ENCODE assay signal across 12 cellular contexts in the genomic region with DNA sequence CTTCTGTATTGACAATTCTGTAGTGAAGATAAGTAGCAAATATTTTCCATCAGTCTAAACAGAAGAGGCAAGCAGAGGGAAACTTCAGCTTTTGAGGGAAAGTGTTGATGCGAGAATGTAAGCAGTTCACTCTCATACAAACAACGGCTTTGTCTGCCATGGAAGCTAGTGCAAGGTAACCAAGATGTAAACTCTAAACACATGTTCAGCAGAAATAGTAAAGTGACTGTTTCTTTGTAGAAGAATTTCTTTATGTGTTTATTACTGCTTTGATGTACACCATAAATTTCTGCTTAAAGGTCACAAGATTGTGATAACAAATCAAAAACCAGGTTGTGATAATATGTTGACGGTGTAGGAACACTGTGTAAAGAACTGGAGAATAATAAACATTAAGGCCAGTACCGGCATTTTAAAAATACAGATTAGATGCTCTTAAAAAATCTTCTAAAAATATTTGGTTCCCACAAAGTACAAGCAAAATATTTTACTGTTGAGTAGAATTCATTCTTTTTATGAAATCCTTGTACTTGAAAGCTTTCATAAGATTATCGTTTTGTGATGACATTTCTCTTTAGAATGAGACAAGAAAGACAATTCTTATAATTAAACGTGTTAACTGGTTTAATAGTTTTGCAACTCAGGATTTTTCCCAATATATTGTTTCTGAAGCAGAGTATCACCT. TPM values are rescaled to one million over a fixed set of nuclear protein-coding genes. Genes with fewer than 3 reads are reported as not detected.
A peak's percentile ranks its signal among the peaks of the same experiment; 100 is the strongest.
DNase-seq lines count a peak whose midpoint lies in the region; ATAC-seq and TF ChIP-seq lines count a peak whose summit lies in the region.
"Had no signal": no experiment of that assay in that cellular context is flagged by ENCODE, and none has a peak within 500 bp of the region (broad histone marks: within the 10 kb centered on the region; RNA-seq: fewer than 3 reads in every experiment).

No MANE protein-coding gene starts in this region.

- H2AK9ac ChIP-seq in IMR-90 (replicated peaks; ENCODE audit: low read depth, low read length, poor library complexity) = no peak overlapping the region

- H3K14ac ChIP-seq in IMR-90 (replicated peaks; ENCODE audit: low read depth, low read length) = peak overlapping the region; percentile 71; the same call in 1 of the 2 replicates

- H3K4me1 ChIP-seq in IMR-90 (ENCODE audit: control insufficient read depth, insufficient read depth, low read length) (peaks cover 7% of the 10 kb centered on the region), mammary epithelial cell (ENCODE audit: insufficient read depth, low read length) (peaks cover 19% of the 10 kb centered on the region), tibial artery (peaks cover 0 to 48% (median 19%) of the 10 kb centered on the region in 4 donors)

- TF ChIP-seq CTCF in IMR-90 (conservative IDR thresholded peaks at IDR 0.05; ENCODE audit: low read depth, low read length) (no peak), mammary epithelial cell (conservative IDR thresholded peaks at IDR 0.05 in 1 of 2, IDR thresholded peaks at IDR 0.05 in 1 of 2; ENCODE audit: extremely low read depth in 1 of 2, insufficient read depth in 1 of 2, low read depth in 1 of 2, low read length in 2 of 2) (no peak), mesothelial cell of epicardium (IDR thresholded peaks at IDR 0.05; ENCODE audit: unreplicated experiment) (no peak), tibial artery (IDR thresholded peaks at IDR 0.05) (no peak), GM10266 (IDR thresholded peaks at IDR 0.05; ENCODE audit: control insufficient read depth, insufficient read depth, low read depth, missing control alignments) (no peak)

- POLR2A ChIA-PET in IMR-90 (lab: Charles Lee; ENCODE audit: unreplicated experiment) = no interaction called here

- H3K4ac ChIP-seq in IMR-90 (ENCODE audit: low read depth, low read length) = peak overlapping the region; percentile 83; the same call in 1 of the 2 replicates

- peaks cover 0 to 25% of the 10 kb centered on the region in 2 experiments; a peak in 2 of 4 replicates for H3K79me1 ChIP-seq in IMR-90 (ENCODE audit: low read depth in 1 of 2, low read length in 2 of 2)

- H4K91ac ChIP-seq in IMR-90 (ENCODE audit: insufficient read depth, low read depth, low read length) = peak overlapping the region; percentile 29; the same call in 1 of the 2 replicates

- intact Hi-C loops in IMR-90 (cut with micrococcal nuclease) = no loop called here
- intact Hi-C loops in mammary epithelial cell (cut with micrococcal nuclease) = no loop called here
- intact Hi-C loops in tibial artery (cut with DNase I; ENCODE audit: low total_unique reads) = no loop called here

- H2BK5ac ChIP-seq in IMR-90 (ENCODE audit: low read depth, low read length, poor library complexity, severe bottlenecking) = peak overlapping the region; percentile 90

- H3K27me3 ChIP-seq in IMR-90 (ENCODE audit: control insufficient read depth, insufficient read depth, low read length) (no peaks in the 10 kb centered on the region), mammary epithelial cell (ENCODE audit: insufficient read depth, low read length) (no peaks in the 10 kb centered on the region), tibial artery (no peaks in the 10 kb centered on the region)

- no peaks in the 10 kb centered on the region for H3K27me3 Mint-ChIP-seq in mesothelial cell of epicardium (ENCODE audit: low read depth)
- H3K27me3 Mint-ChIP-seq: activated T-cell treated with anti-CD3 and anti-CD28 coated beads, Interleukin-2, amount 50 U/mL, for 24 hours had no signal

- no peak overlapping the region for H3K56ac ChIP-seq in IMR-90 (ENCODE audit: extremely low read depth, insufficient read depth, low read length)

- peak overlapping the region in 1 of 2 experiments; percentile 73; a peak in 2 of 4 replicates for H4K8ac ChIP-seq in IMR-90 (ENCODE audit: low read depth in 2 of 2, low read length in 2 of 2)

- TF ChIP-seq POLR2A in IMR-90 (IDR thresholded peaks at IDR 0.05; ENCODE audit: low read depth, low read length) = no peak

- H3K9ac ChIP-seq in IMR-90 (ENCODE audit: low read depth, low read length) = no peak overlapping the region; the same call in 1 of the 2 replicates
- H3K9ac ChIP-seq in mammary epithelial cell (ENCODE audit: insufficient read depth, low read length) = no peak overlapping the region

- H3K4me3 ChIP-seq in IMR-90 (ENCODE audit: insufficient read depth, low read depth, low read length) (no peak overlapping the region), mammary epithelial cell (replicated peaks in 1 of 3; ENCODE audit: insufficient read depth in 1 of 3, low read depth in 2 of 3, low read length in 3 of 3) (peak overlapping the region in 1 of 3 experiments; percentile 17), tibial artery (no peak overlapping the region)

- peak overlapping the region; percentile 76; the same call in 1 of the 2 replicates for H3K23ac ChIP-seq in IMR-90 (ENCODE audit: low read depth, low read length)

- in situ Hi-C loops in IMR-90 (cut with MboI; ENCODE audit: low sequenced_read_pairs) (no loop called here), mammary epithelial cell (cut with MboI; ENCODE audit: low sequenced_read_pairs in 2 of 2) (no loop called here)

- H3K27ac ChIP-seq in IMR-90 (ENCODE audit: insufficient read depth, low read length) (peak overlapping the region; percentile 61; the same call in 1 of the 2 replicates), mammary epithelial cell (ENCODE audit: insufficient read depth, low read depth, low read length) (peak overlapping the region; percentile 80), tibial artery (peak overlapping the region; percentile 72 to 76)

- H3K36me3 Mint-ChIP-seq in mesothelial cell of epicardium = no peaks in the 10 kb centered on the region
- H3K36me3 Mint-ChIP-seq: WTC11 had no signal

- H2AK5ac ChIP-seq in IMR-90 (ENCODE audit: low read depth, low read length) = peak overlapping the region; percentile 56; the same call in 1 of the 2 replicates

- WGBS in IMR-90 (ENCODE audit: extremely low coverage in 2 of 2, insufficient read length in 1 of 2), 2 experiments = no CpG with 5 or more reads among the region's 6 CpGs
- WGBS in mammary epithelial cell (ENCODE audit: low coverage, missing lambda C conversion rate) = 71% methylated on average over 6 of the region's 6 CpGs

- dilution Hi-C loops in IMR-90 (cut with HindIII; ENCODE audit: low sequenced_read_pairs, unreplicated experiment) (no loop called here), mammary epithelial cell (cut with HindIII; ENCODE audit: low sequenced_read_pairs) (no loop called here)

- peak overlapping the region; percentile 39; the same call in 1 of the 2 replicates for H2BK20ac ChIP-seq in IMR-90 (ENCODE audit: low read depth, low read length)

- peaks cover 2% of the 10 kb centered on the region; the same call in 1 of the 2 replicates for H3K36me3 ChIP-seq in IMR-90 (ENCODE audit: control insufficient read depth, insufficient read depth, low read length)
- peaks cover 13% of the 10 kb centered on the region for H3K36me3 ChIP-seq in mammary epithelial cell (ENCODE audit: insufficient read depth, low read length)
- H3K36me3 ChIP-seq in tibial artery = no peaks in the 10 kb centered on the region

- H2AFZ ChIP-seq in IMR-90 (replicated peaks; ENCODE audit: low read length, poor library complexity) (no peak overlapping the region), mammary epithelial cell (ENCODE audit: low read depth, low read length) (no peak overlapping the region)

- H2BK120ac ChIP-seq in IMR-90 (ENCODE audit: low read depth, low read length) = peak overlapping the region; percentile 91

- H3K4me2 ChIP-seq in IMR-90 (ENCODE audit: low read depth, low read length) = peak overlapping the region; percentile 56
- peak overlapping the region; percentile 65 for H3K4me2 ChIP-seq in mammary epithelial cell (ENCODE audit: insufficient read depth, low read depth, low read length)

- peaks cover 6% of the 10 kb centered on the region for H3K9me1 ChIP-seq in IMR-90 (ENCODE audit: insufficient read depth, low read length)

- no peak overlapping the region; the same call in 1 of the 2 replicates for H4K5ac ChIP-seq in IMR-90 (ENCODE audit: low read depth, low read length)

- ATAC-seq in IMR-90 (ENCODE audit: low read depth) = peak; percentile 27
- ATAC-seq in HG02885 (IDR thresholded peaks at IDR 0.05; ENCODE audit: poor library complexity, unreplicated experiment) = no peak
- ATAC-seq: WTC11 had no signal

- TF ChIP-seq RAD21 in IMR-90 (IDR thresholded peaks at IDR 0.05; ENCODE audit: low read length) = no peak

- peak overlapping the region; percentile 71; the same call in 1 of the 2 replicates for H3K18ac ChIP-seq in IMR-90 (ENCODE audit: low read depth, low read length)

- peak overlapping the region; percentile 3 for H3K4me3 Mint-ChIP-seq in mesothelial cell of epicardium
- H3K4me3 Mint-ChIP-seq: activated T-cell treated with anti-CD3 and anti-CD28 coated beads, Interleukin-2, amount 50 U/mL, for 24 hours; WTC11 had no signal

- DNase-seq in IMR-90 = peak; percentile 54
- no peak for DNase-seq in mammary epithelial cell
- no peak for DNase-seq in mesothelial cell of epicardium (ENCODE audit: low spot score in 2 of 2, unreplicated experiment in 2 of 2)
- DNase-seq in tibial artery = no peak
- DNase-seq in SIG-M5 treated with dmso at 0.1 percent for 504 hours (lab: John Stamatoyannopoulos, UW; ENCODE audit: unreplicated experiment) = no peak
- no peak for DNase-seq in GM10266 (ENCODE audit: extremely low spot score)
- DNase-seq in islet precursor cell = no peak
- DNase-seq: activated T-cell treated with anti-CD3 and anti-CD28 coated beads, Interleukin-2, amount 50 U/mL, for 24 hours; NCI-H2227 treated with DMSO at 0.1 percent for 48 hours; RPMI8226 had no signal

- H3K27ac Mint-ChIP-seq in mesothelial cell of epicardium = peak overlapping the region; percentile 91
- H3K27ac Mint-ChIP-seq: activated T-cell treated with anti-CD3 and anti-CD28 coated beads, Interleukin-2, amount 50 U/mL, for 24 hours; WTC11 had no signal

- peaks cover 73% of the 10 kb centered on the region for H3K79me2 ChIP-seq in mammary epithelial cell (ENCODE audit: insufficient read depth, low read length)

- no peaks in the 10 kb centered on the region for H3K9me3 Mint-ChIP-seq in mesothelial cell of epicardium
- H3K9me3 Mint-ChIP-seq: activated T-cell treated with anti-CD3 and anti-CD28 coated beads, Interleukin-2, amount 50 U/mL, for 24 hours; WTC11 had no signal

- H3K9me3 ChIP-seq in IMR-90 (ENCODE audit: control insufficient read depth, insufficient read depth, low read length) = no peaks in the 10 kb centered on the region
- no peaks in the 10 kb centered on the region for H3K9me3 ChIP-seq in mammary epithelial cell (replicated peaks; ENCODE audit: insufficient read depth, low read length)
- no peaks in the 10 kb centered on the region for H3K9me3 ChIP-seq in tibial artery

- peak overlapping the region; percentile 43; the same call in 1 of the 3 replicates for H2BK15ac ChIP-seq in IMR-90 (ENCODE audit: low read depth, low read length)

- BruUV-seq in IMR-90 (replicated peaks; lab: Mats Ljungman, UMichigan) (no TSS peak), mammary epithelial cell (replicated peaks; lab: Mats Ljungman, UMichigan) (no TSS peak)

- H4K20me1 ChIP-seq in IMR-90 (ENCODE audit: insufficient read depth, low read length) = no peaks in the 10 kb centered on the region
- no peaks in the 10 kb centered on the region for H4K20me1 ChIP-seq in mammary epithelial cell (ENCODE audit: insufficient read depth, low read length)

- peaks cover 73% of the 10 kb centered on the region for H3K4me1 Mint-ChIP-seq in mesothelial cell of epicardium

- CTCF ChIA-PET in IMR-90 (lab: Yijun Ruan, JAX) (no interaction called here), mammary epithelial cell (lab: Charles Lee; ENCODE audit: low non-redundant PET) (no interaction called here)

RNA-seq across cellular contexts. Expression of a gene that starts 34.2 kb away (rescaled TPM):
- total RNA-seq in IMR-90 (2012; rRNA removed) (97.1 and 116 TPM in 2 replicates), mammary epithelial cell (100 to 1,000 TPM; 312 to 708 TPM), mesothelial cell of epicardium (490 to 527 TPM (median 496 TPM) in 3 replicates)
- polyA plus RNA-seq in IMR-90 (2012; rRNA removed) (19.3 and 21.2 TPM in 2 replicates), mammary epithelial cell (140 TPM)
- 9.7 and 16.1 TPM in 2 replicates for polyA plus RNA-seq in IMR-90 (2012; cell fraction: cytosol; rRNA removed)
- polyA plus RNA-seq in IMR-90 (2012; cell fraction: nucleus; rRNA removed; ENCODE audit: low replicate concordance) = 8.7 and 33.3 TPM in 2 replicates
- polyA minus RNA-seq in mammary epithelial cell = 473 TPM
